Comparison of ENCODE assay signal across 12 cellular contexts in the genomic region with DNA sequence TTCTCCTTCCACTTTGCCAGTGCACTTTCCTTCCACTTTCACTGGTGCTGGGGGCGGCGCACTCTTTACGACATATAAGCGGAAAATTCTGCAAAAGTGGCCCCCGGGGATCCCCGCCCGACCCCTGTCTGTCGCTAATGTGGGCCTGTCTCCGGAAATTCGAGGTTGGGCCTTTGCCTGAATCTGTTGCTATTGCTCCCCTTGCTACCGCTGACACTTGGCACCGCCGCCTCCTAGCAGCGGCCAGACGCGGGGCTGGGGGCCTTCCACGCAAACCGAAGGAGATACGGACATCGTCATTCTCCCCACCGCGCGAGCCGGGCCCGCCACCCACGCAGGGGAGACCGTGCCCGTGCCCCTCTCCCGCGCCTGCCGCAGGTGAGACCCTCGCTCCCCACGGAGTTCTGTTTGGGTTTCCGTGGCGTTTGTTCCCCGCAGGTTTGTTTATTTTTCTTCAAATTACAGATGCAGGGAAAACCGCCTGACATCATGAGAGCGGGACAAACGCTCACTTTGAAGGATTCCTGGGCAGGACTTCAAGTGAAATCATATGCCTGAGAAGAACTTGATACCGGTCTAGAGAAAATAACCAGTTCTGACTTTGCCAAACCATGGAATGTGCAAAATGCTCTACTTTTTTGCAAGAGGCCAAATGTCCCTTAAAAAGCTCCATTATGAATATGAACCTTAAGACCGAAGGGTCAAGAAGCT. TPM values are rescaled to one million over a fixed set of nuclear protein-coding genes. Genes with fewer than 3 reads are reported as not detected.
DNase-seq lines count a peak whose midpoint lies in the region; ATAC-seq, FAIRE-seq and TF ChIP-seq lines count a peak whose summit lies in the region.
"Had no signal": no experiment of that assay in that cellular context is flagged by ENCODE, and none has a peak within 500 bp of the region (broad histone marks: within the 10 kb centered on the region; RNA-seq: fewer than 3 reads in every experiment).

No MANE protein-coding gene starts in this region.

- H3K79me2 ChIP-seq in trophoblast cell (ENCODE audit: control insufficient read depth, insufficient read depth, low read length, poor library complexity): no peaks in the 10 kb centered on the region

- peaks cover 4 to 12% of the 10 kb centered on the region in 2 experiments for H3K4me1 ChIP-seq in trophoblast cell (ENCODE audit: control insufficient read depth in 1 of 2, insufficient read depth in 2 of 2, low read length in 2 of 2)

- no peaks in the 10 kb centered on the region for H3K36me3 ChIP-seq in trophoblast cell (ENCODE audit: control insufficient read depth in 1 of 2, insufficient read depth in 2 of 2, low read length in 2 of 2)
- H3K36me3 ChIP-seq: left lung had no signal

- H4K91ac ChIP-seq in trophoblast cell (ENCODE audit: low read depth, low read length): no peak overlapping the region

- no peak for FAIRE-seq in GM12892 (lab: Jason Lieb, UNC)

- H2AK5ac ChIP-seq in trophoblast cell (ENCODE audit: low read length): no peak overlapping the region

- TF ChIP-seq POLR2A in GM12892 (IDR thresholded peaks at IDR 0.05; ENCODE audit: low read depth, low read length): no peak

- no peak overlapping the region for H3K27ac ChIP-seq in trophoblast cell (ENCODE audit: low read depth, low read length)
- H3K27ac ChIP-seq: left lung, VCaP had no signal

- no peak overlapping the region for H3K9ac ChIP-seq in trophoblast cell (ENCODE audit: low read length)

- H4K12ac ChIP-seq in trophoblast cell (ENCODE audit: low read depth, low read length): no peak overlapping the region

- no peak for ATAC-seq in SK-N-SH treated with all-trans-retinoic acid at 6 μM for 48 hours
- ATAC-seq in HG03457 (IDR thresholded peaks at IDR 0.05; ENCODE audit: unreplicated experiment): no peak
- ATAC-seq: left lung had no signal

- TF ChIP-seq CTCF in AG10803 (conservative IDR thresholded peaks at IDR 0.05; ENCODE audit: low read length) (no peak), fibroblast of pulmonary artery (IDR thresholded peaks at IDR 0.05; ENCODE audit: low read length, missing control alignments) (no peak)

- peak overlapping the region; percentile 99 for H3K4me3 ChIP-seq in AG10803 (ENCODE audit: low read length)
- H3K4me3 ChIP-seq in fibroblast of pulmonary artery (replicated peaks; ENCODE audit: low read depth, low read length): peak overlapping the region; percentile 36
- no peak overlapping the region for H3K4me3 ChIP-seq in trophoblast cell (ENCODE audit: low read depth, low read length)
- H3K4me3 ChIP-seq: left lung had no signal

- H3K79me1 ChIP-seq in trophoblast cell (ENCODE audit: low read length): no peaks in the 10 kb centered on the region

- peaks cover 3% of the 10 kb centered on the region for H3K9me3 ChIP-seq in trophoblast cell (ENCODE audit: insufficient read depth, low read depth, low read length)
- H3K9me3 ChIP-seq: left lung had no signal

- peak overlapping the region; percentile 7 for H3K4me2 ChIP-seq in trophoblast cell (ENCODE audit: low read length)

- WGBS in trophoblast cell (ENCODE audit: extremely low coverage, insufficient coverage, insufficient read length): no CpG with 5 or more reads among the region's 41 CpGs

- H3K23ac ChIP-seq in trophoblast cell (ENCODE audit: low read length): no peak overlapping the region

- H3K4ac ChIP-seq in trophoblast cell (ENCODE audit: low read depth, low read length): no peak overlapping the region

- H2BK5ac ChIP-seq in trophoblast cell (ENCODE audit: low read depth, low read length, poor library complexity): no peak overlapping the region

- DNase-seq in AG10803 (ENCODE audit: low read depth) (peak; percentile 91), fibroblast of pulmonary artery (ENCODE audit: low read depth) (peak; percentile 51), trophoblast cell (no peak), GM12892 (ENCODE audit: insufficient read length) (no peak), NCI-H1417 treated with DMSO at 0.1 percent for 48 hours (lab: John Stamatoyannopoulos, UW) (no peak), medulla oblongata (ENCODE audit: extremely low spot score) (no peak)
- DNase-seq: CD4-positive, CD25-positive, alpha-beta regulatory T cell; NCI-H2107 had no signal

- no peak overlapping the region for H3K18ac ChIP-seq in trophoblast cell (ENCODE audit: low read length)

- H2BK120ac ChIP-seq in trophoblast cell (ENCODE audit: insufficient read depth, low read length, poor library complexity): peak overlapping the region; percentile 43

- H2BK12ac ChIP-seq in trophoblast cell (ENCODE audit: low read length): no peak overlapping the region

- H4K8ac ChIP-seq in trophoblast cell (ENCODE audit: low read depth, low read length): no peak overlapping the region

- H2AFZ ChIP-seq in trophoblast cell (ENCODE audit: insufficient read depth, low read length, poor library complexity): peak overlapping the region; percentile 33

- no peak overlapping the region for H3K14ac ChIP-seq in trophoblast cell (ENCODE audit: low read length)

- H3K27me3 ChIP-seq in trophoblast cell (ENCODE audit: insufficient read depth, low read length): peaks cover 46% of the 10 kb centered on the region

TF ChIP-seq in SK-N-SH treated with all-trans-retinoic acid at 6 μM for 48 hours, 23 proteins besides CTCF, POLR2A, EP300 and RAD21:
- TF ChIP-seq ZC3H10 (CRISPR knock-in tag; IDR thresholded peaks at IDR 0.05): 0 out of 2 replicates have a peak, but pooled peaks have one; percentile 41
- TF ChIP-seq GLIS3 (CRISPR knock-in tag; IDR thresholded peaks at IDR 0.05): peak; percentile 3; the same call in 1 of the 2 replicates
- no peak for TF ChIP-seq ISL1 (CRISPR knock-in tag; IDR thresholded peaks at IDR 0.05)
- TF ChIP-seq PPARA (CRISPR knock-in tag; IDR thresholded peaks at IDR 0.05; ENCODE audit: borderline replicate concordance): no peak
- 0 out of 2 replicates have a peak, but pooled peaks have one; percentile 16 for TF ChIP-seq TCF4 (CRISPR knock-in tag; IDR thresholded peaks at IDR 0.05; ENCODE audit: borderline replicate concordance)
- TF ChIP-seq ZNF70 (CRISPR knock-in tag; IDR thresholded peaks at IDR 0.05): 0 out of 2 replicates have a peak, but pooled peaks have one; percentile 5

RNA-seq across cellular contexts. Expression of gene TWIST1, which starts 5.0 kb away (rescaled TPM):
- 4.8 and 5.1 TPM in 2 replicates for polyA plus RNA-seq in trophoblast cell (2013)
- not detected for polyA plus RNA-seq in GM12892 (2012; ENCODE audit: missing spikeins)
- polyA plus RNA-seq: CD4-positive, CD25-positive, alpha-beta regulatory T cell had no signal

RNA-seq across cellular contexts. Expression of gene FERD3L, which starts 32.8 kb away (rescaled TPM):
- polyA plus RNA-seq in trophoblast cell (2013): not detected in 2 replicates
- polyA plus RNA-seq in GM12892 (2012; ENCODE audit: missing spikeins): not detected
- polyA plus RNA-seq: CD4-positive, CD25-positive, alpha-beta regulatory T cell had no signal

Comparison
In these comparisons a context has a peak if more than half of its experiments do, and no peak if none do; other contexts are left out.
1. DNase-seq: peak in AG10803 (single experiment) and fibroblast of pulmonary artery (single experiment); none in trophoblast cell (0 of 2), GM12892 (single experiment), NCI-H1417 treated with DMSO at 0.1 percent for 48 hours (single experiment) and medulla oblongata (single experiment).